ENCODE assay signal across 18 cellular contexts in the genomic region with DNA sequence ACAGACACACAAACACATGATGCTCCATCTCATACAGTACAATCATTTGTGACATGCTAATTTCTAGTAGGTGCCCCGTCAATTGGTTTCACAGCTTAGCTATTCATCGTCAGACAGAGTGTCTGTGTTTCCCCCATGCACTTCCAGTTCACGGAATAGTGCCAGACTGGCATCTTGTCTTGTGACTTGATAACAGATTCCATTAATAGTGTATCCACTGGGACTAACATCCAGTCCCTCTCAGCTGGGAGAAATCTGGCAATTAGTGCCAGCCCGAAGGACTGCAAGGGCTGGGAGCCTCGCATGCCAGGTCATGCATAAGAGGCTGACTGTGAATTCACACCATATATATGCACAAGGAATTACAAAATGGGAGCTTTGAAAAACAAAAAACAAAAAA.
"Had no signal": no experiment of that assay in that cellular context is flagged by ENCODE, and none has a peak within 500 bp of the region (broad histone marks: within the 10 kb centered on the region; RNA-seq: fewer than 3 reads in every experiment).

No MANE protein-coding gene starts in this region.

- H3K9me3 Mint-ChIP-seq: central memory CD8-positive, alpha-beta T cell had no signal

- H3K36me3 ChIP-seq: brain microvascular endothelial cell, gastrocnemius medialis, upper lobe of left lung had no signal

- H3K4me1 Mint-ChIP-seq: central memory CD8-positive, alpha-beta T cell had no signal

- DNase-seq: activated CD4-positive, alpha-beta T cell treated with anti-CD3 and anti-CD28 coated beads, Interleukin-2, amount 50 U/mL, for 1 hour; activated CD4-positive, CD25-positive, alpha-beta regulatory T cell treated with anti-CD3 and anti-CD28 coated beads, Interleukin-2, amount 50 U/mL, for 72 hours; activated CD8-positive, alpha-beta memory T cell treated with anti-CD3 and anti-CD28 coated beads, Interleukin-2, amount 50 U/mL, for 4 hours; activated naive CD4-positive, alpha-beta T cell treated with anti-CD3 and anti-CD28 coated beads, Interleukin-2, amount 10 ng/mL, durations not matched to agents 7 days and 5 days; activated T-cell treated with anti-CD3 and anti-CD28 coated beads, Interleukin-2, amount 50 U/mL, for 4 hours; aorta; brain microvascular endothelial cell; erythroblast; gastrocnemius medialis; left colon; nephron progenitor cell; T-helper 2 cell; upper lobe of left lung had no signal

- H3K36me3 Mint-ChIP-seq: activated naive CD4-positive, alpha-beta T cell treated with anti-CD3 and anti-CD28 coated beads, Interleukin-2, amount 10 ng/mL, durations not matched to agents 7 days and 5 days had no signal

- H3K27ac ChIP-seq: brain microvascular endothelial cell, coronary artery, gastrocnemius medialis, upper lobe of left lung, VCaP had no signal

- H3K27ac Mint-ChIP-seq: activated naive CD4-positive, alpha-beta T cell treated with anti-CD3 and anti-CD28 coated beads, Interleukin-2, amount 10 ng/mL, durations not matched to agents 7 days and 5 days; nephron progenitor cell; stimulated activated naive CD8-positive, alpha-beta T cell treated with anti-CD3 and anti-CD28 coated beads, Interleukin-15, Interleukin-2, amounts not matched to agents 100 ng/mL and 50 ng/mL, for 24 hours had no signal

- H3K27me3 ChIP-seq: brain microvascular endothelial cell, gastrocnemius medialis, upper lobe of left lung had no signal

- ATAC-seq: activated T-cell treated with anti-CD3 and anti-CD28 coated beads, Interleukin-2, amount 50 U/mL, for 4 hours; gastrocnemius medialis; left colon had no signal

- H3K4me3 ChIP-seq: coronary artery, gastrocnemius medialis, lung, upper lobe of left lung had no signal

- H3K4me1 ChIP-seq: gastrocnemius medialis, upper lobe of left lung had no signal

- H3K4me3 Mint-ChIP-seq: activated naive CD4-positive, alpha-beta T cell treated with anti-CD3 and anti-CD28 coated beads, Interleukin-2, amount 10 ng/mL, durations not matched to agents 7 days and 5 days; activated T-cell treated with anti-CD3 and anti-CD28 coated beads, Interleukin-2, amount 50 U/mL, for 4 hours; central memory CD8-positive, alpha-beta T cell; nephron progenitor cell; stimulated activated naive CD8-positive, alpha-beta T cell treated with anti-CD3 and anti-CD28 coated beads, Interleukin-15, Interleukin-2, amounts not matched to agents 100 ng/mL and 50 ng/mL, for 24 hours had no signal

- H3K9me3 ChIP-seq: gastrocnemius medialis, upper lobe of left lung had no signal
